Comparison of ENCODE assay signal across 18 cellular contexts in genomic region chr14:99333841-99334240, GRCh38.
"Had no signal": no experiment of that assay in that cellular context is flagged by ENCODE, and none has a peak within 500 bp of the region (broad histone marks: within the 10 kb centered on the region; RNA-seq: fewer than 3 reads in every experiment).

No MANE protein-coding gene starts in this region.

- ATAC-seq: activated T-cell treated with anti-CD3 and anti-CD28 coated beads, Interleukin-2, amount 50 U/mL, for 72 hours; esophagus mucosa; gastroesophageal sphincter; sciatic nerve; stimulated activated naive B cell treated with anti-CD40 and anti-IgM and Interleukin-4, amounts not matched to agents 10 μg/mL and 1 μg/mL and 100 μg/mL, for 72 hours; upper lobe of right lung had no signal

- H3K4me3 ChIP-seq: gastroesophageal sphincter, lung, thoracic aorta, upper lobe of right lung had no signal

- H3K36me3 ChIP-seq: brain microvascular endothelial cell, gastroesophageal sphincter, thoracic aorta, upper lobe of right lung, WERI-Rb-1 had no signal

- H3K27me3 ChIP-seq: brain microvascular endothelial cell had no signal

- DNase-seq: activated CD4-positive, alpha-beta T cell treated with anti-CD3 and anti-CD28 coated beads for 1 hour; activated CD4-positive, alpha-beta T cell treated with anti-CD3 and anti-CD28 coated beads, Interleukin-2, amount 50 U/mL, for 4 hours; activated effector memory CD4-positive, alpha-beta T cell treated with anti-CD3 and anti-CD28 coated beads, Interleukin-2, amount 50 U/mL, for 16 hours; activated naive CD4-positive, alpha-beta T cell treated with anti-CD3 and anti-CD28 coated beads, Interleukin-2, amount 50 U/mL, for 16 hours; activated T-cell treated with anti-CD3 and anti-CD28 coated beads, Interleukin-2, amount 50 U/mL, for 72 hours; brain microvascular endothelial cell; effector CD4-positive, alpha-beta T cell; left cardiac atrium; stimulated activated naive B cell treated with anti-CD40 and anti-IgM and Interleukin-4, amounts not matched to agents 10 μg/mL and 1 μg/mL and 100 μg/mL, for 72 hours; SW 1271; T-helper 2 cell; WERI-Rb-1 had no signal

- H3K9me3 ChIP-seq: thoracic aorta, upper lobe of right lung had no signal

- H3K4me1 ChIP-seq: gastroesophageal sphincter, upper lobe of right lung had no signal

- H3K27ac ChIP-seq: brain microvascular endothelial cell, gastroesophageal sphincter, thoracic aorta, upper lobe of right lung, WERI-Rb-1 had no signal
